In genomic region chr12:92899388-92900001, GRCh38 we compare ENCODE assay signal across 8 cellular contexts. TPM values are rescaled to one million over a fixed set of nuclear protein-coding genes. Genes with fewer than 3 reads are reported as not detected.
DNase-seq lines count a peak whose midpoint lies in the region; ATAC-seq, FAIRE-seq and TF ChIP-seq lines count a peak whose summit lies in the region.
"Had no signal": no experiment of that assay in that cellular context is flagged by ENCODE, and none has a peak within 500 bp of the region (broad histone marks: within the 10 kb centered on the region; RNA-seq: fewer than 3 reads in every experiment).

No MANE protein-coding gene starts in this region.

- POLR2A ChIA-PET in CD8-positive, alpha-beta memory T cell (lab: Charles Lee): no interaction called here

- no peaks in the 10 kb centered on the region for H3K36me3 ChIP-seq in HUES64 (ENCODE audit: insufficient read depth, low read length)
- no peaks in the 10 kb centered on the region for H3K36me3 ChIP-seq in body of pancreas (replicated peaks in 1 of 2; ENCODE audit: insufficient read depth in 1 of 2, low read depth in 2 of 2)
- H3K36me3 ChIP-seq in keratinocyte (ENCODE audit: control insufficient read depth in 2 of 2, extremely low read depth in 1 of 2, insufficient read depth in 2 of 2, low read length in 2 of 2): peaks cover 0 to 3% of the 10 kb centered on the region in 2 experiments
- H3K36me3 ChIP-seq in CD8-positive, alpha-beta memory T cell (ENCODE audit: insufficient read depth, low read length): no peaks in the 10 kb centered on the region

- DNase-seq in body of pancreas (peak; percentile 34 to 68 (median 38)), keratinocyte (ENCODE audit: low read depth, low spot score) (peak; percentile 75), substantia nigra (lab: John Stamatoyannopoulos, UW) (peak in 22 of 49 donors; percentile 2 to 43 (median 12)), NCI-H2227 (lab: John Stamatoyannopoulos, UW; ENCODE audit: unreplicated experiment) (no peak)
- DNase-seq in CD8-positive, alpha-beta memory T cell: no peak
- DNase-seq in activated T-cell treated with anti-CD3 and anti-CD28 coated beads, Interleukin-2, amount 50 U/mL, for 1 hour: no peak

- peaks cover 56% of the 10 kb centered on the region for H3K79me2 ChIP-seq in keratinocyte (ENCODE audit: control insufficient read depth, insufficient read depth, low read length)

- H3K9ac ChIP-seq in HUES64 (ENCODE audit: low read depth, low read length) (no peak overlapping the region; the same call in 1 of the 2 replicates), keratinocyte (ENCODE audit: control insufficient read depth, extremely low read depth, insufficient read depth, low read length) (peak overlapping the region; percentile 63)

- dilution Hi-C loops in keratinocyte (cut with MboI; ENCODE audit: extremely low pct_ligation_motif_present, low sequenced_read_pairs): no loop called here

- peak; percentile 99 for FAIRE-seq in keratinocyte (lab: Jason Lieb, UNC)

- no peak for TF ChIP-seq POLR2A in body of pancreas (IDR thresholded peaks at IDR 0.05)

- CTCF ChIA-PET in CD8-positive, alpha-beta memory T cell (lab: Charles Lee): no interaction called here

- H3K4me1 ChIP-seq in HUES64 (ENCODE audit: insufficient read depth, low read length): peaks cover 11% of the 10 kb centered on the region; the same call in 1 of the 2 replicates
- H3K4me1 ChIP-seq in body of pancreas: peaks cover 10% of the 10 kb centered on the region
- H3K4me1 ChIP-seq in keratinocyte (ENCODE audit: control insufficient read depth, extremely low read depth, insufficient read depth, low read length): peaks cover 20% of the 10 kb centered on the region
- H3K4me1 ChIP-seq in CD8-positive, alpha-beta memory T cell (ENCODE audit: insufficient read depth, low read length): peaks cover 7% of the 10 kb centered on the region

- WGBS in HUES64: 73% methylated on average over 3 of the region's 3 CpGs
- 74 to 80% methylated on average over 3 of the region's 3 CpGs for WGBS in body of pancreas, 2 donors

- H3K4me3 Mint-ChIP-seq in CD8-positive, alpha-beta memory T cell: no peak overlapping the region

- peak; percentile 83 for ATAC-seq in body of pancreas

- intact Hi-C loops in body of pancreas (cut with DNase I): no loop called here

- H3K9me3 ChIP-seq in HUES64 (ENCODE audit: insufficient read depth, low read depth, low read length) (no peaks in the 10 kb centered on the region), body of pancreas (no peaks in the 10 kb centered on the region), keratinocyte (ENCODE audit: control insufficient read depth, low read depth, low read length) (no peaks in the 10 kb centered on the region)
- H3K9me3 ChIP-seq in CD8-positive, alpha-beta memory T cell (ENCODE audit: low read length): no peaks in the 10 kb centered on the region

- peak overlapping the region; percentile 36; the same call in 1 of the 2 replicates for H3K27ac ChIP-seq in HUES64 (ENCODE audit: low read depth, low read length)
- H3K27ac ChIP-seq in body of pancreas: peak overlapping the region in 2 of 4 donors; percentile 34 to 47
- peak overlapping the region; percentile 95 for H3K27ac ChIP-seq in keratinocyte (ENCODE audit: control insufficient read depth, insufficient read depth, low read length)
- peak overlapping the region; percentile 31 for H3K27ac ChIP-seq in substantia nigra (ENCODE audit: low read depth, low read length, poor library complexity, severe bottlenecking)
- no peak overlapping the region for H3K27ac ChIP-seq in CD8-positive, alpha-beta memory T cell (ENCODE audit: low read depth, low read length)
- H3K27ac ChIP-seq: VCaP had no signal

- TF ChIP-seq CTCF in body of pancreas (IDR thresholded peaks at IDR 0.05): no peak
- no peak for TF ChIP-seq CTCF in keratinocyte (optimal IDR thresholded peaks at IDR 0.05 in 1 of 3, IDR thresholded peaks at IDR 0.05 in 1 of 3, conservative IDR thresholded peaks at IDR 0.05 in 1 of 3; ENCODE audit: extremely low read depth in 1 of 3, insufficient read depth in 2 of 3, low read length in 3 of 3)

- H3K4me2 ChIP-seq in keratinocyte (ENCODE audit: control insufficient read depth, extremely low read depth, insufficient read depth, low read depth, low read length): peak overlapping the region; percentile 97

- no peaks in the 10 kb centered on the region for H3K27me3 ChIP-seq in HUES64 (ENCODE audit: insufficient read depth, low read length)
- no peaks in the 10 kb centered on the region for H3K27me3 ChIP-seq in body of pancreas
- H3K27me3 ChIP-seq in keratinocyte (ENCODE audit: control insufficient read depth, extremely low read depth, insufficient read depth, low read length): no peaks in the 10 kb centered on the region
- no peaks in the 10 kb centered on the region for H3K27me3 ChIP-seq in CD8-positive, alpha-beta memory T cell (ENCODE audit: insufficient read depth, low read length, poor library complexity, severe bottlenecking)

- no peak overlapping the region for H3K4me3 ChIP-seq in HUES64 (ENCODE audit: low read length)
- H3K4me3 ChIP-seq in body of pancreas: no peak overlapping the region
- H3K4me3 ChIP-seq in keratinocyte (ENCODE audit: control insufficient read depth in 2 of 3, extremely low read depth in 1 of 3, insufficient read depth in 2 of 3, low read depth in 1 of 3, low read length in 3 of 3): peak overlapping the region in 2 of 3 experiments; percentile 53 to 56
- no peak overlapping the region for H3K4me3 ChIP-seq in CD8-positive, alpha-beta memory T cell (ENCODE audit: low read length)

- peak overlapping the region; percentile 76 for H2AFZ ChIP-seq in keratinocyte (ENCODE audit: control insufficient read depth, low read length)

- H3K36me3 Mint-ChIP-seq in CD8-positive, alpha-beta memory T cell: peaks cover 0 to 18% (median 4%) of the 10 kb centered on the region in 3 donors

- H3K9me1 ChIP-seq in keratinocyte (ENCODE audit: control insufficient read depth, extremely low read depth, insufficient read depth, low read length): no peaks in the 10 kb centered on the region

- H3K4me1 Mint-ChIP-seq in CD8-positive, alpha-beta memory T cell: peaks cover 13 to 32% (median 30%) of the 10 kb centered on the region in 3 donors

- no peaks in the 10 kb centered on the region for H3K27me3 Mint-ChIP-seq in CD8-positive, alpha-beta memory T cell

- H3K9me3 Mint-ChIP-seq in CD8-positive, alpha-beta memory T cell: no peaks in the 10 kb centered on the region

- peak overlapping the region in 2 of 8 donors; percentile 56 to 73 for H3K27ac Mint-ChIP-seq in CD8-positive, alpha-beta memory T cell

- H4K20me1 ChIP-seq in keratinocyte (ENCODE audit: control insufficient read depth, extremely low read depth, insufficient read depth, low read length): no peaks in the 10 kb centered on the region

RNA-seq across cellular contexts. Expression of gene EEA1, which starts 29.6 kb away (rescaled TPM):
- 7.6 TPM for polyA plus RNA-seq in HUES64 (2013, experiment 1 of 2)
- polyA plus RNA-seq in HUES64 (2013, experiment 2 of 2): 7.5 TPM
- 1 to 10 TPM; 5.9 to 7.3 TPM for total RNA-seq in body of pancreas
- 7.3 to 14.3 TPM (median 12.0 TPM) in 3 replicates for polyA plus RNA-seq in keratinocyte
- polyA plus RNA-seq in keratinocyte (2011; ENCODE audit: low read depth): 63.5 TPM
- polyA plus RNA-seq in keratinocyte (2011; cell fraction: cytosol; rRNA removed): 3.5 and 8.3 TPM in 2 replicates
- polyA plus RNA-seq in keratinocyte (2011; cell fraction: nucleus; rRNA removed): 13.5 and 24.4 TPM in 2 replicates
- polyA plus RNA-seq in keratinocyte (2012; ENCODE audit: low replicate concordance): 10.9 and 11.0 TPM in 2 replicates
- polyA minus RNA-seq in keratinocyte: 1.2 to 35.0 TPM (median 9.6 TPM) in 3 replicates
- 7.1 TPM for polyA minus RNA-seq in keratinocyte (2011; cell fraction: cytosol; rRNA and poly(A)+ RNA removed)
- 22.8 and 71.7 TPM in 2 replicates for polyA minus RNA-seq in keratinocyte (2011; cell fraction: nucleus; rRNA and poly(A)+ RNA removed)
- total RNA-seq in CD8-positive, alpha-beta memory T cell: 10 to 100 TPM; 21.5 to 23.6 TPM
- 9.3 TPM for polyA plus RNA-seq in CD8-positive, alpha-beta memory T cell

Comparison
In these comparisons a context has a peak if more than half of its experiments do, and no peak if none do; other contexts are left out.
1. H3K4me3 ChIP-seq: peak in keratinocyte (2 of 3); none in HUES64 (single experiment), body of pancreas (0 of 2) and CD8-positive, alpha-beta memory T cell (single experiment).
2. DNase-seq: peak in body of pancreas (4 of 4) and keratinocyte (single experiment); none in NCI-H2227 (single experiment), CD8-positive, alpha-beta memory T cell (0 of 5) and activated T-cell treated with anti-CD3 and anti-CD28 coated beads, Interleukin-2, amount 50 U/mL, for 1 hour (single experiment).